In the genomic region with DNA sequence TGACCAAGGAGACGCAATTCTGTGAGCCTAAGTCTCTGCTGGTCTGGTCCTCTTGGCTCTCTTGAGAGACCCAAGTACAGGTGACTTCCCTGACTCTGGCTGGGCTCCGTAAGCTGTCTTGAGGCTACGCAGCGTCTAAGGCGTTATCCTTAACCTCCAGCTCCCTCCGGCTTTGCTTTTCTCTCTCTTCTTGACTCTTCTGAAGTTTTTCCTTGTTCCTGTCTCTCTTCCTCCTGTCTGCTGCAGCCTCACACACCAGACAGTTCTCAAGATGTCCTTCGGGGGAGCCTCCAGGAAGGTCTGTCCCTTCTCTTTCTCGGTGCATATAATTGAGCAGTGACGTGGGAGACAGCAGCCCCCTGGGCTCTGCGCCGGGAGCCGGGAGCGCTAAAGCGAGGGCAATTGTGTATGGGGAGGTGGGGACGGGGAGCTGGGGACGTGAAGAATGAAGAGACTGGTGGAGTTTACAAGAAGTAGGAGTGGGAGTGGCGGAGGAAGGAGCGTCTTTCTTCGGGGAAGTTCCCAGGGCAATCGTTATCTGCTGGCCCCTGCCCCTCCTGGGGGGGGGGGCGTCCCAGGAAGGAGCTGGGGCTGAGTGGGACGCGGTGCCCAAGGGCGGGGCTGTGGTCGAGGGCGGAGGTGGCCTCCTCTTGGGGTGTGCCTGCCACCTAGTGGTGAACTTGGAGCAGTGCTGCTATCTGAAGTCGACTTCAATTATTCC, we compare ENCODE assay signal across 7 cellular contexts. TPM values are rescaled to one million over a fixed set of nuclear protein-coding genes. Genes with fewer than 3 reads are reported as not detected.
DNase-seq lines count a peak whose midpoint lies in the region; ATAC-seq, FAIRE-seq and TF ChIP-seq lines count a peak whose summit lies in the region.

No MANE protein-coding gene starts in this region.

- TF ChIP-seq CTCF in coronary artery (IDR thresholded peaks at IDR 0.05) (peak; percentile 91), left lung (IDR thresholded peaks at IDR 0.05) (peak; percentile 88 to 94)

- H3K27ac Mint-ChIP-seq in activated CD4-positive, alpha-beta T cell treated with anti-CD3 and anti-CD28 coated beads, Interleukin-2, amount 10 ng/mL, durations not matched to agents 24 days and 14 days, result no peak overlapping the region

- no peaks in the 10 kb centered on the region for H3K27me3 ChIP-seq in left lung

- peaks cover 12% of the 10 kb centered on the region for H3K4me1 Mint-ChIP-seq in activated CD4-positive, alpha-beta T cell treated with anti-CD3 and anti-CD28 coated beads, Interleukin-2, amount 10 ng/mL, durations not matched to agents 24 days and 14 days

- peak; percentile 77 for DNase-seq in GM12891 (ENCODE audit: insufficient read length, low spot score)
- DNase-seq in NCI-H1694 treated with DMSO at 0.1 percent for 48 hours (lab: John Stamatoyannopoulos, UW), result peak; percentile 20
- peak; percentile 90 for DNase-seq in activated CD4-positive, alpha-beta T cell treated with anti-CD3 and anti-CD28 coated beads, Interleukin-2, amount 10 ng/mL, durations not matched to agents 24 days and 14 days
- no peak for DNase-seq in coronary artery (ENCODE audit: low spot score)
- peak; percentile 79 to 89 for DNase-seq in left lung
- DNase-seq in stimulated activated CD4-positive, alpha-beta T cell treated with anti-CD3 and anti-CD28 coated beads, Interleukin-1b, Interleukin-23, amount 100 ng/mL, for 48 hours, result peak; percentile 71

- H3K4me3 Mint-ChIP-seq in activated CD4-positive, alpha-beta T cell treated with anti-CD3 and anti-CD28 coated beads, Interleukin-2, amount 10 ng/mL, durations not matched to agents 24 days and 14 days, result peak overlapping the region; percentile 84

- peaks cover 0 to 6% of the 10 kb centered on the region in 2 donors for H3K4me1 ChIP-seq in left lung

- peaks cover 4% of the 10 kb centered on the region for H3K27me3 Mint-ChIP-seq in activated CD4-positive, alpha-beta T cell treated with anti-CD3 and anti-CD28 coated beads, Interleukin-2, amount 10 ng/mL, durations not matched to agents 24 days and 14 days

- no peaks in the 10 kb centered on the region for H3K9me3 Mint-ChIP-seq in activated CD4-positive, alpha-beta T cell treated with anti-CD3 and anti-CD28 coated beads, Interleukin-2, amount 10 ng/mL, durations not matched to agents 24 days and 14 days

- ATAC-seq in HG02588 (IDR thresholded peaks at IDR 0.05; ENCODE audit: unreplicated experiment), result peak; percentile 79
- ATAC-seq in left lung, result peak; percentile 99

- H3K27ac ChIP-seq in coronary artery (no peak overlapping the region), left lung (no peak overlapping the region)

- TF ChIP-seq POLR2A in GM12891 (IDR thresholded peaks at IDR 0.05; ENCODE audit: low read depth, low read length), result no peak

- H3K9me3 ChIP-seq in left lung, result no peaks in the 10 kb centered on the region

- H3K36me3 Mint-ChIP-seq in activated CD4-positive, alpha-beta T cell treated with anti-CD3 and anti-CD28 coated beads, Interleukin-2, amount 10 ng/mL, durations not matched to agents 24 days and 14 days (ENCODE audit: low read depth), result no peaks in the 10 kb centered on the region

- no peaks in the 10 kb centered on the region for H3K36me3 ChIP-seq in left lung

- intact Hi-C loops in activated CD4-positive, alpha-beta T cell treated with anti-CD3 and anti-CD28 coated beads, Interleukin-2, amount 10 ng/mL, durations not matched to agents 24 days and 14 days (cut with micrococcal nuclease), result loop anchor here (1.0 to 2.0 kb wide), 4 partner anchors 72 to 199 kb away; no protein-coding TSS in a partner anchor
- intact Hi-C loops in left lung (cut with DNase I), result loop anchor here in 1 of 2 donors (5.0 kb wide), 1 partner anchor 108 kb away; no protein-coding TSS in a partner anchor

- FAIRE-seq in GM12891 (lab: Jason Lieb, UNC), result peak; percentile 90

- peak overlapping the region; percentile 64 for H3K4me3 ChIP-seq in coronary artery
- H3K4me3 ChIP-seq in left lung, result peak overlapping the region; percentile 36 to 37

TF ChIP-seq in GM12891, 5 proteins besides CTCF, POLR2A, EP300 and RAD21:
- TF ChIP-seq PAX5 (IDR thresholded peaks at IDR 0.05; ENCODE audit: insufficient read depth, low read length, severe bottlenecking) (no peak), SPI1 (IDR thresholded peaks at IDR 0.05; ENCODE audit: low read depth, low read length) (no peak), POU2F2 (IDR thresholded peaks at IDR 0.05; ENCODE audit: low read depth, low read length) (no peak), POLR2AphosphoS5 (IDR thresholded peaks at IDR 0.05; ENCODE audit: low read depth, low read length) (no peak), TAF1 (IDR thresholded peaks at IDR 0.05; ENCODE audit: low read depth, low read length) (no peak)

RNA-seq across cellular contexts. Expression of a gene that starts 6.9 kb away (rescaled TPM):
- not detected for polyA plus RNA-seq in GM12891 (2012; ENCODE audit: low read depth, missing spikeins)
- not detected in 2 replicates for total RNA-seq in activated CD4-positive, alpha-beta T cell treated with anti-CD3 and anti-CD28 coated beads, Interleukin-2, amount 10 ng/mL, durations not matched to agents 24 days and 14 days
- total RNA-seq in left lung, result not detected

RNA-seq across cellular contexts. Expression of a gene that starts 40.9 kb away (rescaled TPM):
- polyA plus RNA-seq in GM12891 (2012; ENCODE audit: low read depth, missing spikeins), result not detected
- not detected in 2 replicates for total RNA-seq in activated CD4-positive, alpha-beta T cell treated with anti-CD3 and anti-CD28 coated beads, Interleukin-2, amount 10 ng/mL, durations not matched to agents 24 days and 14 days
- total RNA-seq in left lung, result not detected
